In genomic region chr1:46467183-46467504, GRCh38 we compare ENCODE assay signal across 9 cellular contexts. TPM values are rescaled to one million over a fixed set of nuclear protein-coding genes. Genes with fewer than 3 reads are reported as not detected.
DNase-seq lines count a peak whose midpoint lies in the region; ATAC-seq, FAIRE-seq and TF ChIP-seq lines count a peak whose summit lies in the region.
"Had no signal": no experiment of that assay in that cellular context is flagged by ENCODE, and none has a peak within 500 bp of the region (broad histone marks: within the 10 kb centered on the region; RNA-seq: fewer than 3 reads in every experiment).

No MANE protein-coding gene starts in this region.

- H3K4me2 ChIP-seq in K562 (ENCODE audit: insufficient read depth, low read length) (0 out of 2 replicates have a peak overlapping the region, but pooled peaks have one; percentile 16), mesendoderm (ENCODE audit: low read length) (peak overlapping the region; percentile 90)

- CTCF ChIA-PET in K562 (lab: Yijun Ruan, JAX; ENCODE audit: low intra/inter-chr PET ratio), result no interaction called here

- no peak for TF ChIP-seq EP300 in K562 (IDR thresholded peaks at IDR 0.05; ENCODE audit: low read length)

- no peak overlapping the region for H3K18ac ChIP-seq in mesendoderm (ENCODE audit: low read length)

- no peak overlapping the region for H2BK120ac ChIP-seq in mesendoderm (ENCODE audit: low read depth, low read length)

- H3K4ac ChIP-seq in mesendoderm (ENCODE audit: low read depth, low read length), result no peak overlapping the region

- H3K27me3 ChIP-seq in K562 (ENCODE audit: control insufficient read depth in 2 of 2, insufficient read depth in 2 of 2, low read length in 2 of 2) (peaks cover 0 to 8% of the 10 kb centered on the region in 2 experiments; a peak in 2 of 5 replicates), mesendoderm (ENCODE audit: insufficient read depth, low read length, poor library complexity) (peaks cover 8% of the 10 kb centered on the region), upper lobe of right lung (peaks cover 24% of the 10 kb centered on the region)

- H3K4me1 ChIP-seq in K562 (replicated peaks in 1 of 2; ENCODE audit: control insufficient read depth in 2 of 2, insufficient read depth in 2 of 2, low read length in 2 of 2) (peaks cover 1 to 22% of the 10 kb centered on the region in 2 experiments; a peak in 4 of 5 replicates), mesendoderm (ENCODE audit: control insufficient read depth, low read depth, low read length) (peaks cover 2% of the 10 kb centered on the region), upper lobe of right lung (peaks cover 5% of the 10 kb centered on the region)

- no TSS peak for BruUV-seq in K562 (replicated peaks; lab: Mats Ljungman, UMichigan)

- POLR2A ChIA-PET in K562 (lab: Yijun Ruan, JAX), result no interaction called here

- peak overlapping the region; percentile 7; the same call in 1 of the 2 replicates for H2AFZ ChIP-seq in K562 (ENCODE audit: low read depth, low read length)

- peaks cover 24% of the 10 kb centered on the region for H3K27me3 Mint-ChIP-seq in activated naive CD4-positive, alpha-beta T cell treated with anti-CD3 and anti-CD28 coated beads, Interleukin-2, amount 50 U/mL, for 24 hours

- H3K9me1 ChIP-seq in K562 (ENCODE audit: control insufficient read depth, insufficient read depth, low read length), result no peaks in the 10 kb centered on the region

- H3K56ac ChIP-seq in mesendoderm (ENCODE audit: low read length), result peak overlapping the region; percentile 87

- TF ChIP-seq POLR2A in K562 (conservative IDR thresholded peaks at IDR 0.05), result no peak

- H3K36me3 Mint-ChIP-seq in activated naive CD4-positive, alpha-beta T cell treated with anti-CD3 and anti-CD28 coated beads, Interleukin-2, amount 50 U/mL, for 24 hours, result no peaks in the 10 kb centered on the region

- no peak overlapping the region for H2BK5ac ChIP-seq in mesendoderm (ENCODE audit: low read length)

- peak overlapping the region; percentile 76 for H3K23ac ChIP-seq in mesendoderm (ENCODE audit: low read length)

- in situ Hi-C loops in K562 (cut with MboI), result no loop called here

- DNase-seq in activated naive CD4-positive, alpha-beta T cell treated with Interleukin-2 at 50 U/mL for 16 hours, result no peak
- DNase-seq in K562 (ENCODE audit: extremely low read depth in 1 of 4, low spot score in 3 of 4) (no peak), mesendoderm (no peak), upper lobe of right lung (no peak), amygdala (lab: John Stamatoyannopoulos, UW) (no peak), kidney tubule cell (ENCODE audit: low spot score) (no peak)
- DNase-seq in stimulated activated CD4-positive, alpha-beta T cell treated with anti-CD3 and anti-CD28 coated beads, Interleukin-4, amount 100 ng/mL, for 1 hour, result no peak
- DNase-seq: foreskin melanocyte had no signal

- peaks cover 12% of the 10 kb centered on the region for H3K4me1 Mint-ChIP-seq in activated naive CD4-positive, alpha-beta T cell treated with anti-CD3 and anti-CD28 coated beads, Interleukin-2, amount 50 U/mL, for 24 hours

- TF ChIP-seq CTCF in K562 (IDR thresholded peaks at IDR 0.05 in 2 of 3, conservative IDR thresholded peaks at IDR 0.05 in 1 of 3; ENCODE audit: insufficient read depth in 2 of 3, low read depth in 1 of 3, low read length in 3 of 3) (no peak), upper lobe of right lung (IDR thresholded peaks at IDR 0.05) (no peak)

- H3K4me3 Mint-ChIP-seq in activated naive CD4-positive, alpha-beta T cell treated with anti-CD3 and anti-CD28 coated beads, Interleukin-2, amount 50 U/mL, for 24 hours, result peak overlapping the region; percentile 81

- H4K5ac ChIP-seq in mesendoderm (ENCODE audit: low read length), result no peak overlapping the region

- no peak for TF ChIP-seq RAD21 in K562 (CRISPR knock-in tag; conservative IDR thresholded peaks at IDR 0.05 in 1 of 2, IDR thresholded peaks at IDR 0.05 in 1 of 2)

- no peaks in the 10 kb centered on the region for H3K9me3 ChIP-seq in K562 (replicated peaks; ENCODE audit: control insufficient read depth, insufficient read depth, low read depth, low read length)
- H3K9me3 ChIP-seq in upper lobe of right lung, result no peaks in the 10 kb centered on the region

- H3K9ac ChIP-seq in K562 (ENCODE audit: insufficient read depth in 1 of 2, low read depth in 2 of 2, low read length in 2 of 2) (peak overlapping the region in 1 of 2 experiments; percentile 62; a peak in 2 of 4 replicates), mesendoderm (ENCODE audit: low read length) (peak overlapping the region; percentile 68)

- H3K79me1 ChIP-seq in mesendoderm (ENCODE audit: low read length), result no peaks in the 10 kb centered on the region

- FAIRE-seq in K562 (lab: Jason Lieb, UNC), result no peak

- H4K8ac ChIP-seq in mesendoderm (ENCODE audit: low read depth, low read length), result no peak overlapping the region

- WGBS in K562 (ENCODE audit: insufficient coverage, low coverage, missing lambda C conversion rate), result 35% methylated on average over 8 of the region's 8 CpGs
- WGBS in mesendoderm (ENCODE audit: extremely low coverage, insufficient coverage, low lambda C conversion rate), result no CpG with 5 or more reads among the region's 8 CpGs

- H3K79me2 ChIP-seq in K562 (ENCODE audit: control insufficient read depth, insufficient read depth, low read length) (no peaks in the 10 kb centered on the region), mesendoderm (ENCODE audit: control insufficient read depth, insufficient read depth, low read length) (no peaks in the 10 kb centered on the region)

- no peak overlapping the region for H3K27ac ChIP-seq in K562 (ENCODE audit: extremely low read depth, low read depth, low read length)
- no peak overlapping the region for H3K27ac ChIP-seq in mesendoderm (ENCODE audit: low read depth, low read length)
- H3K27ac ChIP-seq in upper lobe of right lung, result no peak overlapping the region

- no peak overlapping the region for H2AK5ac ChIP-seq in mesendoderm (ENCODE audit: low read length)

- intact Hi-C loops in K562 (cut with micrococcal nuclease), result no loop called here
- intact Hi-C loops in upper lobe of right lung (cut with DNase I), result no loop called here

- no peaks in the 10 kb centered on the region for H3K9me3 Mint-ChIP-seq in activated naive CD4-positive, alpha-beta T cell treated with anti-CD3 and anti-CD28 coated beads, Interleukin-2, amount 50 U/mL, for 24 hours

- no peak overlapping the region for H3K4me3 ChIP-seq in K562
- no peak overlapping the region for H3K4me3 ChIP-seq in mesendoderm (ENCODE audit: low read length)
- H3K4me3 ChIP-seq in upper lobe of right lung, result peak overlapping the region; percentile 58

- H2BK15ac ChIP-seq in mesendoderm (replicated peaks; ENCODE audit: low read depth), result no peak overlapping the region

- no peaks in the 10 kb centered on the region for H4K20me1 ChIP-seq in K562 (replicated peaks; ENCODE audit: control insufficient read depth, insufficient read depth, low read length)

- ATAC-seq in K562 (no peak), upper lobe of right lung (peak; percentile 4)

- H3K36me3 ChIP-seq in K562 (ENCODE audit: control insufficient read depth, insufficient read depth, low read length) (no peaks in the 10 kb centered on the region), mesendoderm (ENCODE audit: control insufficient read depth, insufficient read depth, low read length) (no peaks in the 10 kb centered on the region), upper lobe of right lung (no peaks in the 10 kb centered on the region)

- H3K27ac Mint-ChIP-seq in activated naive CD4-positive, alpha-beta T cell treated with anti-CD3 and anti-CD28 coated beads, Interleukin-2, amount 50 U/mL, for 24 hours, result no peak overlapping the region

TF ChIP-seq in K562, 482 proteins besides CTCF, POLR2A, EP300 and RAD21:
- TF ChIP-seq GTF2E2 (tag; IDR thresholded peaks at IDR 0.05), result no peak
- no peak for TF ChIP-seq CTCFL (IDR thresholded peaks at IDR 0.05; ENCODE audit: borderline replicate concordance, insufficient read depth, low read depth, low read length, poor library complexity, severe bottlenecking)
- 0 out of 2 replicates have a peak, but pooled peaks have one; percentile 39 for TF ChIP-seq ZNF282 (CRISPR knock-in tag; IDR thresholded peaks at IDR 0.05)
TF ChIP-seq in K562: peak in this region for 1.

RNA-seq across cellular contexts. Expression of gene DMBX1, which starts 22.5 kb away (rescaled TPM):
- 5.4 and 9.4 TPM in 2 replicates for total RNA-seq in K562 (2011; cell fraction: chromatin; rRNA removed; ENCODE audit: low replicate concordance)
- total RNA-seq in K562 (2011; cell fraction: nucleolus; rRNA removed), result 7.1 and 8.2 TPM in 2 replicates
- total RNA-seq in K562 (2011; cell fraction: nucleoplasm; rRNA removed), result 7.4 and 7.9 TPM in 2 replicates
- total RNA-seq in K562 (2014; rRNA removed) (0.86 and 1.2 TPM in 2 replicates), K562 (2014; rRNA removed; fragmentation: Illumina TruSeq; extraction: Trizol) (0.55 and 0.64 TPM in 2 replicates), K562 (2015; rRNA removed; fragmentation: Illumina TruSeq; extraction: Trizol) (0.79 and 1.0 TPM in 2 replicates), K562 (2021) (2.5 and 3.8 TPM in 2 replicates), upper lobe of right lung (not detected)
- polyA plus RNA-seq in K562 (2011; rRNA removed) (4.3 and 10.7 TPM in 2 replicates), K562 (2014; fragmentation: Illumina TruSeq; extraction: Trizol) (1.6 and 2.4 TPM in 2 replicates), K562 (2014; fragmentation: Nextera tagmentation; extraction: Ambion mirVana) (under 1 TPM; 0.25 to 0.37 TPM), K562 (2014; rRNA removed) (2.3 and 3.4 TPM in 2 replicates)
- 5.9 and 9.6 TPM in 2 replicates for polyA plus RNA-seq in K562 (2011; cell fraction: cytosol; rRNA removed)
- polyA plus RNA-seq in K562 (2011; cell fraction: nucleus; rRNA removed), result 16.2 and 16.5 TPM in 2 replicates
- 2.5 and 4.8 TPM in 2 replicates for polyA plus RNA-seq in K562 (2012)
- polyA minus RNA-seq in K562 (2011; rRNA and poly(A)+ RNA removed), result 2.5 and 3.5 TPM in 2 replicates
- polyA minus RNA-seq in K562 (2011; cell fraction: cytosol; rRNA and poly(A)+ RNA removed), result 1.7 and 6.7 TPM in 2 replicates
- 1.9 and 3.8 TPM in 2 replicates for polyA minus RNA-seq in K562 (2011; cell fraction: nucleus; rRNA and poly(A)+ RNA removed)
- 0.03 TPM for polyA plus RNA-seq in mesendoderm (2013, experiment 1 of 2)
- polyA plus RNA-seq in mesendoderm (2013, experiment 2 of 2), result 0.03 TPM
